14 cellular contexts compared by ENCODE assay signal in genomic region chr6:154901856-154902552, GRCh38.
"Had no signal": no experiment of that assay in that cellular context is flagged by ENCODE, and none has a peak within 500 bp of the region (broad histone marks: within the 10 kb centered on the region; RNA-seq: fewer than 3 reads in every experiment).

No MANE protein-coding gene starts in this region.

- H3K27ac ChIP-seq: coronary artery, heart right ventricle, testis had no signal

- ATAC-seq: naive thymus-derived CD8-positive, alpha-beta T cell; sciatic nerve had no signal

- H3K27me3 ChIP-seq: heart right ventricle, testis had no signal

- H3K4me3 ChIP-seq: coronary artery, heart right ventricle, smooth muscle cell, testis had no signal

- DNase-seq: activated CD4-positive, CD25-positive, alpha-beta regulatory T cell treated with anti-CD3 and anti-CD28 coated beads, Interleukin-2, amount 50 U/mL, for 72 hours; activated gamma-delta T cell treated with Interleukin-2 at 50 U/mL for 16 hours; heart right ventricle; immature natural killer cell; kidney glomerular epithelial cell; mesendoderm; naive thymus-derived CD8-positive, alpha-beta T cell; stimulated activated CD4-positive, alpha-beta T cell treated with anti-CD3 and anti-CD28 coated beads, Interleukin-4, amount 100 ng/mL, for 1 hour; T-helper 1 cell; T-helper 9 cell; testis had no signal

- H3K4me1 ChIP-seq: testis had no signal

- H3K9me3 ChIP-seq: heart right ventricle, testis had no signal
